ENCODE assay signal across 25 cellular contexts in genomic region chrX:76862509-76862908, GRCh38.
"Had no signal": no experiment of that assay in that cellular context is flagged by ENCODE, and none has a peak within 500 bp of the region (broad histone marks: within the 10 kb centered on the region; RNA-seq: fewer than 3 reads in every experiment).

No MANE protein-coding gene starts in this region.

- H3K36me3 ChIP-seq: esophagus muscularis mucosa, gastroesophageal sphincter, heart left ventricle, left ventricle myocardium inferior, lower lobe of right lung had no signal

- ATAC-seq: foreskin keratinocyte; gastroesophageal sphincter; heart left ventricle; left colon; left lobe of liver; lower lobe of right lung; mucosa of descending colon; naive thymus-derived CD8-positive, alpha-beta T cell had no signal

- DNase-seq: dermis blood vessel endothelial cell; dorsolateral prefrontal cortex; effector CD4-positive, alpha-beta T cell; effector memory CD4-positive, alpha-beta T cell; foreskin keratinocyte; heart left ventricle; hypothalamus; immature natural killer cell; islet precursor cell; kidney; kidney glomerular epithelial cell; left colon; left ventricle myocardium inferior; lower lobe of right lung; mesenchymal stem cell; mucosa of descending colon; naive B cell; naive thymus-derived CD8-positive, alpha-beta T cell had no signal

- H3K4me1 ChIP-seq: esophagus muscularis mucosa, foreskin keratinocyte, gastroesophageal sphincter, heart left ventricle, left ventricle myocardium inferior, lower lobe of right lung had no signal

- H3K27ac ChIP-seq: coronary artery, dorsolateral prefrontal cortex, esophagus muscularis mucosa, foreskin keratinocyte, gastroesophageal sphincter, heart left ventricle, hepatocyte, left ventricle myocardium inferior, lower lobe of right lung had no signal

- H3K27me3 ChIP-seq: esophagus muscularis mucosa, foreskin keratinocyte, gastroesophageal sphincter, hepatocyte had no signal

- H3K4me2 ChIP-seq: hepatocyte had no signal

- H3K79me2 ChIP-seq: hepatocyte had no signal

- FAIRE-seq: endothelial cell of umbilical vein, frontal cortex, kidney had no signal

- H2AFZ ChIP-seq: hepatocyte had no signal

- H3K9me3 ChIP-seq: esophagus muscularis mucosa, gastroesophageal sphincter, left ventricle myocardium inferior, lower lobe of right lung, mucosa of descending colon had no signal

- H3K4me3 ChIP-seq: coronary artery, dorsolateral prefrontal cortex, esophagus muscularis mucosa, gastroesophageal sphincter, heart left ventricle, hepatocyte, left ventricle myocardium inferior, lower lobe of right lung, mucosa of descending colon had no signal
